9 cellular contexts compared by ENCODE assay signal in the genomic region with DNA sequence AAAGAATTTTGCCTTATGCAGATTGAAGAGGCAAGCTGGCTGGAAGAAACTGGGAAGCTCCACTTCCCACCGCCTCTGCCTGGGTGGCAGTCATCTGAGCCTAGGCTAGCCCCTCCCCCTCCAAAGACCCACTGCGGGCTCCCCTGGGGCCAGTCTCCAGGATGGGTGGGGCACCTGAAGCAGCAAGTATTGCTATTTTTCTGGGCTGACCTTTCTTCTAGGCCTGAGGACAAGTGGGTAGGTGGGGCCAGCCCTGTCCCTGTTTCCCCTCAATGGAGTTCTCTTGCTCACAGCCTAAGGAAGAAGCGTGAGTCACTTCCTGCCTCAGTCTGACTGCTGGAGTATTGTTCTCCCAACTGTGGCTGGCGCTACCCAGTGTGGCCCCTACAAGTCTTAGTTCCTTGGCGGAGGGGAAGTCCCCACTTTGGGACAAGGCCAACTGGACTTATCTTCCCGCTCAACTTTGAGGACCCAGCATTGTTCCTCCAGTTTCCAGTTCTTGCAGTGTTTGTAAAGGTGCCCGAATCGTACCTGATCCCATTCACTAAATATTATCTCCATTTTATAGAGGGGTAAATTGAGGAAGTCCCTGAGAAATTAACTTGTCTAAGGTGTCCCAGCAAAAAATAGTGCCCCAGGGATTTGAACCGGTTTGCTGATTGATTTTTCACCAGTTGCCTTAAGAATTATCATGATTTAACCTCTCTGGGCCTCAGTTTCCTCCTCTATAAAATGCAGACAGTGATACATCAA. TPM values are rescaled to one million over a fixed set of nuclear protein-coding genes. Genes with fewer than 3 reads are reported as not detected.
DNase-seq lines count a peak whose midpoint lies in the region; ATAC-seq and TF ChIP-seq lines count a peak whose summit lies in the region.
"Had no signal": no experiment of that assay in that cellular context is flagged by ENCODE, and none has a peak within 500 bp of the region (broad histone marks: within the 10 kb centered on the region; RNA-seq: fewer than 3 reads in every experiment).

No MANE protein-coding gene starts in this region.

- no peak overlapping the region for H2AFZ ChIP-seq in PC-9

- H3K9me2 ChIP-seq in PC-9 (ENCODE audit: insufficient read depth) = no peaks in the 10 kb centered on the region

- in situ Hi-C loops in GM13977 (cut with MboI; ENCODE audit: low pct_unique_long_range_greater_than_20kb, low sequenced_read_pairs, unreplicated experiment) = no loop called here

- intact Hi-C loops in PC-9 (cut with micrococcal nuclease; ENCODE audit: unreplicated experiment) = loop anchor here (5.0 kb wide), 4 partner anchors 152 to 392 kb away; a partner anchor contains a TSS
- intact Hi-C loops in ascending aorta (cut with DNase I) = loop anchor here (2.0 kb wide), 1 partner anchor 61 kb away; no protein-coding TSS in a partner anchor
- intact Hi-C loops in sciatic nerve (cut with DNase I) = no loop called here

- peak overlapping the region; percentile 77 for H3K4me2 ChIP-seq in PC-9

- peak; percentile 80 for ATAC-seq in sciatic nerve

- POLR2A ChIA-PET in PC-9 (lab: Charles Lee; ENCODE audit: unreplicated experiment) = no interaction called here

- H3K4me1 ChIP-seq in PC-9 (replicated peaks; ENCODE audit: insufficient read depth) (peaks cover 66% of the 10 kb centered on the region), ascending aorta (peaks cover 10 to 36% of the 10 kb centered on the region in 2 donors)

- CTCF ChIA-PET in PC-9 (lab: Charles Lee) = interaction anchor here (0.6 kb wide), 1 partner anchor 62 kb away, joined by 3 read pairs; a partner anchor contains a TSS

- H3K27me3 ChIP-seq in PC-9 (ENCODE audit: insufficient read depth, low read depth) (no peaks in the 10 kb centered on the region), ascending aorta (no peaks in the 10 kb centered on the region)

- H4K20me1 ChIP-seq in PC-9 (ENCODE audit: insufficient read depth) = peaks cover 16% of the 10 kb centered on the region

- H3K4me3 ChIP-seq in PC-9 (peak overlapping the region; percentile 73; the same call in 1 of the 2 replicates), ascending aorta (no peak overlapping the region)

- DNase-seq in NCI-H748 (lab: John Stamatoyannopoulos, UW; ENCODE audit: unreplicated experiment) (peak; percentile 14), NCI-H748 treated with DMSO at 0.1 percent for 48 hours (lab: John Stamatoyannopoulos, UW) (no peak), PC-9 (peak; percentile 83), ascending aorta (ENCODE audit: low spot score in 2 of 2) (peak; percentile 78 to 92), hepatic stellate cell (ENCODE audit: low spot score) (peak; percentile 76), sciatic nerve (ENCODE audit: low spot score) (peak; percentile 82), DMS 273 (lab: John Stamatoyannopoulos, UW; ENCODE audit: unreplicated experiment) (no peak), GM13977 (ENCODE audit: low spot score) (no peak)

- peaks cover 32% of the 10 kb centered on the region for H3K79me2 ChIP-seq in PC-9 (ENCODE audit: low read depth)

- H3K27ac ChIP-seq in PC-9 = peak overlapping the region; percentile 72
- H3K27ac ChIP-seq in ascending aorta = peak overlapping the region; percentile 91 to 95
- H3K27ac ChIP-seq: C4-2B had no signal

- H3K9me3 ChIP-seq in PC-9 (ENCODE audit: insufficient read depth, low read depth) (no peaks in the 10 kb centered on the region), ascending aorta (no peaks in the 10 kb centered on the region)

- TF ChIP-seq CTCF in PC-9 (conservative IDR thresholded peaks at IDR 0.05) = no peak
- no peak for TF ChIP-seq CTCF in ascending aorta (IDR thresholded peaks at IDR 0.05)
- TF ChIP-seq CTCF in GM13977 (IDR thresholded peaks at IDR 0.05; ENCODE audit: extremely low read depth, insufficient read depth, missing control alignments) = no peak

- peaks cover 54% of the 10 kb centered on the region for H3F3A ChIP-seq in PC-9 (ENCODE audit: insufficient read depth, low read depth)

- BruUV-seq in PC-9 (replicated peaks; lab: Mats Ljungman, UMichigan) = no TSS peak

- H3K36me3 ChIP-seq in PC-9 (ENCODE audit: low read depth) (no peaks in the 10 kb centered on the region), ascending aorta (no peaks in the 10 kb centered on the region)

RNA-seq across cellular contexts. Expression of a gene that starts 1.4 kb away (rescaled TPM):
- 48.7 and 50.4 TPM in 2 replicates for total RNA-seq in PC-9 (2021)
- 86.3 TPM for total RNA-seq in ascending aorta
- 51.6 TPM for total RNA-seq in sciatic nerve

RNA-seq across cellular contexts. Expression of a gene that starts 14.5 kb away (rescaled TPM):
- total RNA-seq in PC-9 (2021) (2.1 and 3.8 TPM in 2 replicates), ascending aorta (65.1 TPM), sciatic nerve (44.8 TPM)

RNA-seq across cellular contexts. Expression of a gene that starts 33.3 kb away (rescaled TPM):
- total RNA-seq in PC-9 (2021) (26.4 and 27.1 TPM in 2 replicates), ascending aorta (90.4 TPM), sciatic nerve (150 TPM)

Comparison
In these comparisons a context has a peak if more than half of its experiments do, and no peak if none do; other contexts are left out.
1. DNase-seq: peak in NCI-H748 (single experiment), PC-9 (2 of 2), ascending aorta (2 of 2), hepatic stellate cell (single experiment) and sciatic nerve (single experiment); none in NCI-H748 treated with DMSO at 0.1 percent for 48 hours (single experiment), DMS 273 (single experiment) and GM13977 (single experiment).